11 cellular contexts compared by ENCODE assay signal in the genomic region with DNA sequence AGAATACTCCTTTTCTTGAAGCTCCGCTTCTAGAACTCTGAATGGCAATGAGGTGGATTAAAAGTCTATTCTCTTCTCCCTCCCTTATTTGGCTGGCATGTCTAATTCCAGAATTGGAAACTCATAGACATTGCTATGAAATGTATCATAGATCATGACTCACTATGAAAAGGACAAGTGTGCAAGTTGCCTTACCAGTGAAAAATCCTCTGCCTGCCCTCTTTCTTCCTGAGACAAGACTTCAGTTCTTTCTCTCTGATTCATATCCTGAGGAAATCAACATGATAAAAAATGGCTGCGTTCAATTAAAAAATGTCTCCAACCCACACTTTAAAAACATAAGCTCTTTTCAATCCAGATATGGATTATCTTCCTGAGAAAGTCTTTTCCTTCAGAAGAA.
DNase-seq lines count a peak whose midpoint lies in the region; ATAC-seq, FAIRE-seq and TF ChIP-seq lines count a peak whose summit lies in the region.
"Had no signal": no experiment of that assay in that cellular context is flagged by ENCODE, and none has a peak within 500 bp of the region (broad histone marks: within the 10 kb centered on the region; RNA-seq: fewer than 3 reads in every experiment).

No MANE protein-coding gene starts in this region.

- H3F3A ChIP-seq in PC-9 (ENCODE audit: insufficient read depth, low read depth) = peaks cover 41% of the 10 kb centered on the region

- H2AFZ ChIP-seq in PC-9 (0 out of 2 replicates have a peak overlapping the region, but pooled peaks have one; percentile 12), endothelial cell of umbilical vein (ENCODE audit: low read depth, low read length) (no peak overlapping the region), Karpas-422 (ENCODE audit: low read length) (no peak overlapping the region)

- H3K9me3 ChIP-seq in A673 (ENCODE audit: low read depth, low read length, poor library complexity, severe bottlenecking) (peaks cover 17% of the 10 kb centered on the region), PC-9 (ENCODE audit: insufficient read depth, low read depth) (peaks cover 47% of the 10 kb centered on the region), endothelial cell of umbilical vein (replicated peaks; ENCODE audit: control insufficient read depth, insufficient read depth, low read length) (no peaks in the 10 kb centered on the region), mucosa of rectum (ENCODE audit: control insufficient read depth in 2 of 2, low read length in 2 of 2) (no peaks in the 10 kb centered on the region), Karpas-422 (ENCODE audit: low read length) (no peaks in the 10 kb centered on the region)
- H3K9me3 ChIP-seq: BLaER1 had no signal

- H3K27ac Mint-ChIP-seq in activated T-cell treated with anti-CD3 and anti-CD28 coated beads, Interleukin-2, amount 50 U/mL, for 24 hours = no peak overlapping the region

- H3K27me3 ChIP-seq in A673 (replicated peaks; ENCODE audit: insufficient read depth, low read depth, low read length, poor library complexity) (no peaks in the 10 kb centered on the region), PC-9 (ENCODE audit: insufficient read depth, low read depth) (no peaks in the 10 kb centered on the region), endothelial cell of umbilical vein (ENCODE audit: control insufficient read depth in 2 of 2, insufficient read depth in 2 of 2, low read length in 2 of 2) (no peaks in the 10 kb centered on the region), mucosa of rectum (ENCODE audit: control insufficient read depth in 2 of 2, insufficient read depth in 2 of 2, low read length in 2 of 2) (no peaks in the 10 kb centered on the region), Karpas-422 (ENCODE audit: low read length) (no peaks in the 10 kb centered on the region)
- H3K27me3 ChIP-seq: BLaER1 had no signal

- H4K20me1 ChIP-seq in PC-9 (ENCODE audit: insufficient read depth) = no peaks in the 10 kb centered on the region
- no peaks in the 10 kb centered on the region for H4K20me1 ChIP-seq in endothelial cell of umbilical vein (replicated peaks; ENCODE audit: control insufficient read depth, extremely low read depth, insufficient read depth, low read length)
- H4K20me1 ChIP-seq in Karpas-422 (ENCODE audit: insufficient read depth, low read depth, low read length) = no peaks in the 10 kb centered on the region
- H4K20me1 ChIP-seq: BLaER1 had no signal

- BruUV-seq in A673 (replicated peaks; lab: Mats Ljungman, UMichigan) = no TSS peak
- BruUV-seq in PC-9 (replicated peaks; lab: Mats Ljungman, UMichigan) = no TSS peak
- no TSS peak for BruUV-seq in endothelial cell of umbilical vein (replicated peaks; lab: Mats Ljungman, UMichigan)

- TF ChIP-seq POLR2A in endothelial cell of umbilical vein (IDR thresholded peaks at IDR 0.05; ENCODE audit: low read depth, low read length) = peak; percentile 57

- peak; percentile 90 for FAIRE-seq in endothelial cell of umbilical vein (lab: Jason Lieb, UNC)

- POLR2A ChIA-PET in A673 (lab: Charles Lee; ENCODE audit: low non-redundant PET) (no interaction called here), PC-9 (lab: Charles Lee; ENCODE audit: unreplicated experiment) (interaction anchor here (0.7 kb wide), 1 partner anchor 872 kb away, joined by 12 read pairs; no protein-coding TSS in a partner anchor), endothelial cell of umbilical vein (lab: Charles Lee) (interaction anchor here (0.7 to 2.0 kb wide), 4 partner anchors 9 to 870 kb away, joined by 3 to 21 read pairs (median 6); no protein-coding TSS in a partner anchor)

- TF ChIP-seq CTCF in A673 (conservative IDR thresholded peaks at IDR 0.05; ENCODE audit: low read depth, low read length) (no peak), PC-9 (conservative IDR thresholded peaks at IDR 0.05) (no peak), endothelial cell of umbilical vein (IDR thresholded peaks at IDR 0.05; ENCODE audit: extremely low read depth in 1 of 2, insufficient read depth in 1 of 2, low read depth in 1 of 2, low read length in 2 of 2) (no peak)

- H3K36me3 ChIP-seq in A673 (ENCODE audit: insufficient read depth, low read length, poor library complexity, severe bottlenecking) = no peaks in the 10 kb centered on the region
- peaks cover 10% of the 10 kb centered on the region; the same call in 1 of the 2 replicates for H3K36me3 ChIP-seq in PC-9 (ENCODE audit: low read depth)
- H3K36me3 ChIP-seq in endothelial cell of umbilical vein (ENCODE audit: control insufficient read depth in 2 of 2, extremely low read depth in 1 of 2, insufficient read depth in 2 of 2, low read length in 2 of 2) = no peaks in the 10 kb centered on the region
- no peaks in the 10 kb centered on the region for H3K36me3 ChIP-seq in mucosa of rectum (ENCODE audit: control insufficient read depth in 2 of 2, insufficient read depth in 2 of 2, low read length in 2 of 2)
- H3K36me3 ChIP-seq in Karpas-422 (ENCODE audit: insufficient read depth, low read length) = no peaks in the 10 kb centered on the region
- H3K36me3 ChIP-seq: BLaER1 had no signal

- H3K79me2 ChIP-seq in PC-9 (ENCODE audit: low read depth) (no peaks in the 10 kb centered on the region), endothelial cell of umbilical vein (ENCODE audit: control insufficient read depth, insufficient read depth, low read length) (peaks cover 5% of the 10 kb centered on the region), Karpas-422 (ENCODE audit: low read length) (no peaks in the 10 kb centered on the region)

- H3K9me3 Mint-ChIP-seq in activated T-cell treated with anti-CD3 and anti-CD28 coated beads, Interleukin-2, amount 50 U/mL, for 24 hours = no peaks in the 10 kb centered on the region

- no peak overlapping the region for H3K4me3 Mint-ChIP-seq in activated T-cell treated with anti-CD3 and anti-CD28 coated beads, Interleukin-2, amount 50 U/mL, for 24 hours

- CTCF ChIA-PET in A673 (lab: Charles Lee) (no interaction called here), PC-9 (lab: Charles Lee) (interaction anchor here (0.9 to 1.0 kb wide), 2 partner anchors 10 to 81 kb away, joined by 3 read pairs; no protein-coding TSS in a partner anchor), endothelial cell of umbilical vein (lab: Charles Lee) (interaction anchor here (0.7 to 4.0 kb wide), 16 partner anchors 7 to 534 kb away, joined by 3 to 27 read pairs (median 4); no protein-coding TSS in a partner anchor)

- intact Hi-C loops in A673 (cut with micrococcal nuclease; ENCODE audit: unreplicated experiment) (no loop called here), PC-9 (cut with micrococcal nuclease; ENCODE audit: unreplicated experiment) (loop anchor here (1.0 kb wide), 1 partner anchor 8 kb away; no protein-coding TSS in a partner anchor), endothelial cell of umbilical vein (cut with micrococcal nuclease) (loop anchor here (1.0 to 2.0 kb wide), 7 partner anchors 8 to 144 kb away; no protein-coding TSS in a partner anchor)

- DNase-seq in A673 (ENCODE audit: low spot score) = peak; percentile 88
- peak; percentile 25 to 90 for DNase-seq in PC-9
- peak; percentile 94 for DNase-seq in endothelial cell of umbilical vein (ENCODE audit: low read depth, low spot score)
- no peak for DNase-seq in activated T-cell treated with anti-CD3 and anti-CD28 coated beads, Interleukin-2, amount 50 U/mL, for 24 hours
- no peak for DNase-seq in OCI-M1 (lab: John Stamatoyannopoulos, UW)
- DNase-seq in Karpas-422 = no peak
- DNase-seq: activated effector memory CD4-positive, alpha-beta T cell treated with anti-CD3 and anti-CD28 coated beads, Interleukin-2, amount 50 U/mL, for 16 hours; T-helper 1 cell had no signal

- H3K9me1 ChIP-seq in endothelial cell of umbilical vein (replicated peaks; ENCODE audit: control insufficient read depth, extremely low read depth, insufficient read depth, low read length) = no peaks in the 10 kb centered on the region

- H3K27ac ChIP-seq in A673 (ENCODE audit: low read depth, low read length, poor library complexity, severe bottlenecking) (peak overlapping the region; percentile 28), PC-9 (peak overlapping the region; percentile 87), endothelial cell of umbilical vein (ENCODE audit: insufficient read depth, low read depth, low read length) (peak overlapping the region; percentile 85), mucosa of rectum (ENCODE audit: low read depth in 2 of 2, low read length in 2 of 2) (peak overlapping the region; percentile 6 to 39), Karpas-422 (ENCODE audit: low read length) (no peak overlapping the region)
- H3K27ac ChIP-seq: BLaER1 had no signal

- H3K9ac ChIP-seq in endothelial cell of umbilical vein (replicated peaks; ENCODE audit: extremely low read depth, insufficient read depth, low read length) (peak overlapping the region; percentile 76), mucosa of rectum (ENCODE audit: low read depth in 1 of 2, low read length in 2 of 2) (no peak overlapping the region), Karpas-422 (ENCODE audit: low read length) (no peak overlapping the region)
- H3K9ac ChIP-seq: BLaER1 had no signal

- H3K4me1 Mint-ChIP-seq in activated T-cell treated with anti-CD3 and anti-CD28 coated beads, Interleukin-2, amount 50 U/mL, for 24 hours (ENCODE audit: low read depth) = peaks cover 4% of the 10 kb centered on the region

- H3K4me3 ChIP-seq in A673 (ENCODE audit: low read depth, low read length, poor library complexity, severe bottlenecking) (no peak overlapping the region), PC-9 (no peak overlapping the region), endothelial cell of umbilical vein (replicated peaks in 1 of 3; ENCODE audit: insufficient read depth in 1 of 3, low read depth in 1 of 3, low read length in 3 of 3) (peak overlapping the region in 1 of 3 experiments; percentile 7), mucosa of rectum (ENCODE audit: low read length in 2 of 2) (no peak overlapping the region), Karpas-422 (ENCODE audit: low read length) (no peak overlapping the region)
- H3K4me3 ChIP-seq: BLaER1 had no signal

- H3K36me3 Mint-ChIP-seq in activated T-cell treated with anti-CD3 and anti-CD28 coated beads, Interleukin-2, amount 50 U/mL, for 24 hours (ENCODE audit: low read depth) = no peaks in the 10 kb centered on the region

- no peaks in the 10 kb centered on the region for H3K9me2 ChIP-seq in PC-9 (ENCODE audit: insufficient read depth)
- H3K9me2 ChIP-seq in Karpas-422 (replicated peaks; ENCODE audit: insufficient read depth, low read length) = no peaks in the 10 kb centered on the region

- peaks cover 32% of the 10 kb centered on the region for H3K27me3 Mint-ChIP-seq in activated T-cell treated with anti-CD3 and anti-CD28 coated beads, Interleukin-2, amount 50 U/mL, for 24 hours

- no peak for ATAC-seq in HG02571 (IDR thresholded peaks at IDR 0.05; ENCODE audit: unreplicated experiment)

- H3K4me1 ChIP-seq in A673 (ENCODE audit: insufficient read depth, low read length, poor library complexity, severe bottlenecking) = peaks cover 9% of the 10 kb centered on the region
- peaks cover 49% of the 10 kb centered on the region for H3K4me1 ChIP-seq in PC-9 (replicated peaks; ENCODE audit: insufficient read depth)
- H3K4me1 ChIP-seq in endothelial cell of umbilical vein (ENCODE audit: control insufficient read depth, extremely low read depth, insufficient read depth, low read length) = peaks cover 58% of the 10 kb centered on the region
- H3K4me1 ChIP-seq in mucosa of rectum (ENCODE audit: control insufficient read depth in 2 of 2, insufficient read depth in 2 of 2, low read length in 2 of 2) = no peaks in the 10 kb centered on the region
- no peaks in the 10 kb centered on the region for H3K4me1 ChIP-seq in Karpas-422 (ENCODE audit: low read length)
- H3K4me1 ChIP-seq: BLaER1 had no signal

- H3K4me2 ChIP-seq in PC-9 = peak overlapping the region; percentile 29
- H3K4me2 ChIP-seq in endothelial cell of umbilical vein (ENCODE audit: insufficient read depth, low read length) = peak overlapping the region; percentile 40
- no peak overlapping the region for H3K4me2 ChIP-seq in Karpas-422 (ENCODE audit: low read depth, low read length, poor library complexity, severe bottlenecking)
- H3K4me2 ChIP-seq: BLaER1 had no signal

- dilution Hi-C loops in endothelial cell of umbilical vein (cut with MboI; ENCODE audit: extremely low pct_ligation_motif_present, low sequenced_read_pairs) = no loop called here

Comparison
In these comparisons a context has a peak if more than half of its experiments do, and no peak if none do; other contexts are left out.
1. DNase-seq: peak in A673 (single experiment), PC-9 (2 of 2) and endothelial cell of umbilical vein (single experiment); none in activated T-cell treated with anti-CD3 and anti-CD28 coated beads, Interleukin-2, amount 50 U/mL, for 24 hours (single experiment), OCI-M1 (single experiment) and Karpas-422 (single experiment).